1 cellular context compared by ENCODE assay signal in the genomic region with DNA sequence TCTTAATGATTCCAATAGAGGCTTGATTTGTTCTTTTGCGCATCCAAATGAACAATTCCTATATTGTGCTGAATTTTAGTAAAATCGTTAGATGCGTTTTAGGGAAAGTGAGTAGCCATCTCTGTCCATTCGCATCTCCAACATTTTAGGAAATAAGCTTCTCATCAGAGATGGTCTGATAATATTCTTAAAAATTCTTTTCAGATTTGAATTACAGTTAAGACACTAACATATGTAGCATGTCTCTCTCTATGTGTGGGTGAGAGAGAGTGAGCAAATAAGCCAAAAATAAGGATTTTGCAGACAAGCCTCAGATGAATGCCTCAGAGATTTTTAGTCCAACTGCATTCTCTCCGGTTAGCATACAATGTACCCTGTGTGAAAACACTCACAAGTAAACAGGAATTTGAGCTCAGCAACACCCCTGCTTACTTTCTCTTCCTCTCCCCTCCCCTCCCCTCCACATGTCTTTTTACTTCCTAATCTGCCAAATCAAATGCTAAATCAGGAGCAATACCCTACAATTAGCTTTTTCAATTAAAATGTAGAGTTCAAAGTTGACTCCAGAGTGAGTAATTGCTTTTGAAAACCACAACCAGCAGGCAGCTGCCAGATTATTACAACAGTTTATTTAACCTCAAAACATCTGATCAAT.
TF ChIP-seq lines count a peak whose summit lies in the region.

No MANE protein-coding gene starts in this region.

TF ChIP-seq in GM12878, 131 proteins besides CTCF, POLR2A, EP300 and RAD21 (continued from another document):
- TF ChIP-seq, protein P1, sequence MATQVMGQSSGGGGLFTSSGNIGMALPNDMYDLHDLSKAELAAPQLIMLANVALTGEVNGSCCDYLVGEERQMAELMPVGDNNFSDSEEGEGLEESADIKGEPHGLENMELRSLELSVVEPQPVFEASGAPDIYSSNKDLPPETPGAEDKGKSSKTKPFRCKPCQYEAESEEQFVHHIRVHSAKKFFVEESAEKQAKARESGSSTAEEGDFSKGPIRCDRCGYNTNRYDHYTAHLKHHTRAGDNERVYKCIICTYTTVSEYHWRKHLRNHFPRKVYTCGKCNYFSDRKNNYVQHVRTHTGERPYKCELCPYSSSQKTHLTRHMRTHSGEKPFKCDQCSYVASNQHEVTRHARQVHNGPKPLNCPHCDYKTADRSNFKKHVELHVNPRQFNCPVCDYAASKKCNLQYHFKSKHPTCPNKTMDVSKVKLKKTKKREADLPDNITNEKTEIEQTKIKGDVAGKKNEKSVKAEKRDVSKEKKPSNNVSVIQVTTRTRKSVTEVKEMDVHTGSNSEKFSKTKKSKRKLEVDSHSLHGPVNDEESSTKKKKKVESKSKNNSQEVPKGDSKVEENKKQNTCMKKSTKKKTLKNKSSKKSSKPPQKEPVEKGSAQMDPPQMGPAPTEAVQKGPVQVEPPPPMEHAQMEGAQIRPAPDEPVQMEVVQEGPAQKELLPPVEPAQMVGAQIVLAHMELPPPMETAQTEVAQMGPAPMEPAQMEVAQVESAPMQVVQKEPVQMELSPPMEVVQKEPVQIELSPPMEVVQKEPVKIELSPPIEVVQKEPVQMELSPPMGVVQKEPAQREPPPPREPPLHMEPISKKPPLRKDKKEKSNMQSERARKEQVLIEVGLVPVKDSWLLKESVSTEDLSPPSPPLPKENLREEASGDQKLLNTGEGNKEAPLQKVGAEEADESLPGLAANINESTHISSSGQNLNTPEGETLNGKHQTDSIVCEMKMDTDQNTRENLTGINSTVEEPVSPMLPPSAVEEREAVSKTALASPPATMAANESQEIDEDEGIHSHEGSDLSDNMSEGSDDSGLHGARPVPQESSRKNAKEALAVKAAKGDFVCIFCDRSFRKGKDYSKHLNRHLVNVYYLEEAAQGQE (IDR thresholded peaks at IDR 0.05; ENCODE audit: low read depth, low read length), result no peak
- TF ChIP-seq TCF12 (IDR thresholded peaks at IDR 0.05; ENCODE audit: low read depth, low read length) (no peak), E4F1 (IDR thresholded peaks at IDR 0.05; ENCODE audit: borderline replicate concordance, partially characterized antibody) (no peak), SMAD5 (IDR thresholded peaks at IDR 0.05; ENCODE audit: low read depth) (no peak), SP1 (IDR thresholded peaks at IDR 0.05; ENCODE audit: low read depth, low read length) (no peak), STAT3 (IDR thresholded peaks at IDR 0.05; ENCODE audit: low read depth, low read length) (no peak), YY1 (IDR thresholded peaks at IDR 0.05; ENCODE audit: low read depth, low read length) (no peak)
